In the genomic region with DNA sequence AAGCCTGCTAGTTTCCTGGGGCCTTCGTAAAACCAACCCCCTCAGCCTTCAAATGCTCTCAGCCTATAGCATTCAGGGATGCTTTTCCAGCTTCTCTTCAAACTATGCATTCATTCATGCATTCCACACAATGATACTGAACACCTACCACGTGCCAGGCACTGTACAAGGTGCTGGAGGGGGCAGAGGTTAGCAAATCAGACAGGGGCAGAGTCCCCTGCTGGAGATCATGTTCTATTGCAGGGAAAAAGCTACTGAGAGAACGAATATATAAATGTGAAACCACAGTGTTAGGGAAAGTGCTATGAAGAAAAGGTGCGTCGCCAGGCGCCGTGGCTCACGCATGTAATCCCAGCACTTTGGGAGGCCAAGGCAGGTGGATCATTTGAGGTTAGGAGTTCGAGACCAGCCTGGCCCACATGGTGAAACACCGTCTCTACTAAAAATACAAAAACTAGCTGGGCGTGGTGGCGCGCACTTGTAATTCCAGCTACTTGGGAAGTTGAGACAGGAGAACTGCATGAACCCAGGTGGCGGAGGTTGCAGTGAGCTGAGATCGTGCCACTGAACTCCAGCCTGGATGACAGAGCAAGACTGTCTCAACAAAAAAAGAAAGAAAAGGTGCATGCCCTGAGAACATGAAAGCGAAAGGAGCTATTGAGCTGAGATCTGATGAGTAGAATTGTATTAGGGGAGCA, we compare ENCODE assay signal across 16 cellular contexts.
"Had no signal": no experiment of that assay in that cellular context is flagged by ENCODE, and none has a peak within 500 bp of the region (broad histone marks: within the 10 kb centered on the region; RNA-seq: fewer than 3 reads in every experiment).

No MANE protein-coding gene starts in this region.

- DNase-seq: activated B cell treated with CpG ODN at 0.5 μM for 24 hours; activated CD4-positive, alpha-beta T cell treated with anti-CD3 and anti-CD28 coated beads, Interleukin-2, amount 10 ng/mL, durations not matched to agents 7 days and 5 days; activated effector memory CD4-positive, alpha-beta T cell treated with Interleukin-2 at 50 U/mL for 16 hours; amygdala; foreskin melanocyte; heart right ventricle; left lung; pancreas; stimulated activated CD4-positive, alpha-beta T cell treated with anti-CD3 and anti-CD28 coated beads, Interleukin-4, amount 100 ng/mL, for 1 hour; T-helper 1 cell; testis had no signal

- H3K4me3 ChIP-seq: heart right ventricle, left lung, pancreas, testis had no signal

- H3K27me3 Mint-ChIP-seq: activated B cell treated with CpG ODN at 0.5 μM for 24 hours; activated CD4-positive, alpha-beta T cell treated with anti-CD3 and anti-CD28 coated beads, Interleukin-2, amount 10 ng/mL, durations not matched to agents 7 days and 5 days; stimulated activated naive CD8-positive, alpha-beta T cell treated with anti-CD3 and anti-CD28 coated beads, Interleukin-15, Interleukin-2, amounts not matched to agents 100 ng/mL and 50 ng/mL, for 24 hours had no signal

- H3K9me3 Mint-ChIP-seq: activated naive CD4-positive, alpha-beta T cell treated with anti-CD3 and anti-CD28 coated beads, Interleukin-2, amount 50 U/mL, for 24 hours; natural killer cell treated with Interleukin-12 subunit alpha and Interleukin-12 subunit beta and Interleukin-15 and Interleukin-18, amount 100 ng/mL, for 72 hours had no signal

- ATAC-seq: heart right ventricle, left lung, pancreas had no signal

- H3K27ac Mint-ChIP-seq: activated B cell treated with CpG ODN at 0.5 μM for 24 hours; activated CD4-positive, alpha-beta T cell treated with anti-CD3 and anti-CD28 coated beads, Interleukin-2, amount 10 ng/mL, durations not matched to agents 7 days and 5 days; activated naive CD4-positive, alpha-beta T cell treated with anti-CD3 and anti-CD28 coated beads, Interleukin-2, amount 50 U/mL, for 24 hours; brain; memory B cell; natural killer cell treated with Interleukin-12 subunit alpha and Interleukin-12 subunit beta and Interleukin-15 and Interleukin-18, amount 100 ng/mL, for 72 hours; stimulated activated naive CD8-positive, alpha-beta T cell treated with anti-CD3 and anti-CD28 coated beads, Interleukin-15, Interleukin-2, amounts not matched to agents 100 ng/mL and 50 ng/mL, for 24 hours had no signal

- H3K4me1 Mint-ChIP-seq: activated B cell treated with CpG ODN at 0.5 μM for 24 hours; activated CD4-positive, alpha-beta T cell treated with anti-CD3 and anti-CD28 coated beads, Interleukin-2, amount 10 ng/mL, durations not matched to agents 7 days and 5 days; activated naive CD4-positive, alpha-beta T cell treated with anti-CD3 and anti-CD28 coated beads, Interleukin-2, amount 50 U/mL, for 24 hours; brain; memory B cell had no signal

- H3K9me3 ChIP-seq: left lung, pancreas, testis had no signal

- H3K36me3 ChIP-seq: heart right ventricle, left lung, pancreas had no signal

- H3K4me3 Mint-ChIP-seq: activated B cell treated with CpG ODN at 0.5 μM for 24 hours; activated CD4-positive, alpha-beta T cell treated with anti-CD3 and anti-CD28 coated beads, Interleukin-2, amount 10 ng/mL, durations not matched to agents 7 days and 5 days; activated naive CD4-positive, alpha-beta T cell treated with anti-CD3 and anti-CD28 coated beads, Interleukin-2, amount 50 U/mL, for 24 hours; brain; memory B cell; natural killer cell treated with Interleukin-12 subunit alpha and Interleukin-12 subunit beta and Interleukin-15 and Interleukin-18, amount 100 ng/mL, for 72 hours; stimulated activated naive CD8-positive, alpha-beta T cell treated with anti-CD3 and anti-CD28 coated beads, Interleukin-15, Interleukin-2, amounts not matched to agents 100 ng/mL and 50 ng/mL, for 24 hours had no signal

- H3K27me3 ChIP-seq: heart right ventricle, left lung, pancreas, testis had no signal

- H3K36me3 Mint-ChIP-seq: activated naive CD4-positive, alpha-beta T cell treated with anti-CD3 and anti-CD28 coated beads, Interleukin-2, amount 50 U/mL, for 24 hours; brain; memory B cell; natural killer cell treated with Interleukin-12 subunit alpha and Interleukin-12 subunit beta and Interleukin-15 and Interleukin-18, amount 100 ng/mL, for 72 hours had no signal

- H3K27ac ChIP-seq: heart right ventricle, left lung, pancreas, testis had no signal

- H3K4me1 ChIP-seq: heart right ventricle, left lung, testis had no signal
